Comparison of ENCODE assay signal across 1 cellular context in genomic region chr12:132686831-132687210, GRCh38.
TF ChIP-seq lines count a peak whose summit lies in the region.

No MANE protein-coding gene starts in this region.

TF ChIP-seq in HepG2, 621 proteins besides CTCF, POLR2A, EP300 and RAD21:
- TF ChIP-seq ZNF512B (CRISPR knock-in tag; IDR thresholded peaks at IDR 0.05; ENCODE audit: borderline replicate concordance) (no peak), ISX (CRISPR knock-in tag; conservative IDR thresholded peaks at IDR 0.05) (no peak), ZMYM4 (CRISPR knock-in tag; IDR thresholded peaks at IDR 0.05) (no peak), RXRA (CRISPR knock-in tag; IDR thresholded peaks at IDR 0.05) (no peak), SIX4 (CRISPR knock-in tag; IDR thresholded peaks at IDR 0.05) (no peak), NONO (IDR thresholded peaks at IDR 0.05) (no peak), NONO (CRISPR knock-in tag; conservative IDR thresholded peaks at IDR 0.05) (no peak), IRF2 (CRISPR knock-in tag; IDR thresholded peaks at IDR 0.05) (no peak), TBP (CRISPR knock-in tag; IDR thresholded peaks at IDR 0.05) (no peak), ARNT (IDR thresholded peaks at IDR 0.05) (no peak), ATF2 (CRISPR knock-in tag; IDR thresholded peaks at IDR 0.05) (no peak), HOXD1 (CRISPR knock-in tag; IDR thresholded peaks at IDR 0.05) (no peak), ZNF280B (CRISPR knock-in tag; IDR thresholded peaks at IDR 0.05; ENCODE audit: borderline replicate concordance) (0 out of 2 replicates have a peak, but pooled peaks have one; percentile 3), ZNF850 (CRISPR knock-in tag; conservative IDR thresholded peaks at IDR 0.05) (no peak), AGO2 (optimal IDR thresholded peaks at IDR 0.05; ENCODE audit: low read depth, low read length) (peak; percentile 33), GATAD2A (CRISPR knock-in tag; IDR thresholded peaks at IDR 0.05) (no peak), PHF5A (CRISPR knock-in tag; IDR thresholded peaks at IDR 0.05; ENCODE audit: low read depth, unreplicated experiment) (no peak), TEAD3 (CRISPR knock-in tag; optimal IDR thresholded peaks at IDR 0.05; ENCODE audit: borderline replicate concordance) (no peak), CCAR2 (optimal IDR thresholded peaks at IDR 0.05; ENCODE audit: low read depth, low read length) (no peak), FOXK1 (CRISPR knock-in tag; IDR thresholded peaks at IDR 0.05; ENCODE audit: borderline replicate concordance, low read depth) (no peak), ZKSCAN8 (CRISPR knock-in tag; IDR thresholded peaks at IDR 0.05; ENCODE audit: borderline replicate concordance) (no peak), CSRNP2 (CRISPR knock-in tag; conservative IDR thresholded peaks at IDR 0.05; ENCODE audit: low read depth) (0 out of 2 replicates have a peak, but pooled peaks have one; percentile 33), ARNTL (CRISPR knock-in tag; IDR thresholded peaks at IDR 0.05) (no peak), HDAC1 (CRISPR knock-in tag; IDR thresholded peaks at IDR 0.05) (no peak), ZNF800 (CRISPR knock-in tag; IDR thresholded peaks at IDR 0.05) (no peak), NFE2L1 (CRISPR knock-in tag; IDR thresholded peaks at IDR 0.05; ENCODE audit: borderline replicate concordance) (no peak)
